Comparison of ENCODE assay signal across 4 cellular contexts in genomic region chr6:136876469-136876868, GRCh38. TPM values are rescaled to one million over a fixed set of nuclear protein-coding genes. Genes with fewer than 3 reads are reported as not detected.
"Had no signal": no experiment of that assay in that cellular context is flagged by ENCODE, and none has a peak within 500 bp of the region (broad histone marks: within the 10 kb centered on the region; RNA-seq: fewer than 3 reads in every experiment).

No MANE protein-coding gene starts in this region.

RNA-seq across cellular contexts. Expression of gene SLC35D3, which starts 45.6 kb away (rescaled TPM):
- total RNA-seq: HepG2, HT1080, IMR-90 had no signal
- polyA plus RNA-seq: HepG2, IgD-negative memory B cell, IMR-90 had no signal
